Comparison of ENCODE assay signal across 11 cellular contexts in genomic region chr1:21665711-21666571, GRCh38. TPM values are rescaled to one million over a fixed set of nuclear protein-coding genes. Genes with fewer than 3 reads are reported as not detected.
DNase-seq lines count a peak whose midpoint lies in the region; ATAC-seq and TF ChIP-seq lines count a peak whose summit lies in the region.
"Had no signal": no experiment of that assay in that cellular context is flagged by ENCODE, and none has a peak within 500 bp of the region (broad histone marks: within the 10 kb centered on the region; RNA-seq: fewer than 3 reads in every experiment).

No MANE protein-coding gene starts in this region.

- peak; percentile 25 for DNase-seq in AG10803 (ENCODE audit: low read depth)
- peak; percentile 39 for DNase-seq in H7
- DNase-seq in left ventricle myocardium inferior: peak; percentile 69
- DNase-seq in SKM-1 (lab: John Stamatoyannopoulos, UW; ENCODE audit: unreplicated experiment): no peak
- no peak for DNase-seq in activated CD4-positive, alpha-beta T cell treated with anti-CD3 and anti-CD28 coated beads for 48 hours
- no peak for DNase-seq in activated CD4-positive, alpha-beta T cell treated with anti-CD3 and anti-CD28 coated beads, Interleukin-2, amount 10 ng/mL, durations not matched to agents 24 days and 14 days

- peaks cover 67% of the 10 kb centered on the region for H3K4me1 ChIP-seq in left ventricle myocardium inferior

- H3K36me3 ChIP-seq in H7 (replicated peaks; ENCODE audit: control insufficient read depth, insufficient read depth, low read length) (no peaks in the 10 kb centered on the region), left ventricle myocardium inferior (no peaks in the 10 kb centered on the region)

- H3K4me3 ChIP-seq in AG10803 (ENCODE audit: low read length) (no peak overlapping the region), H7 (ENCODE audit: insufficient read depth, low read depth, low read length) (no peak overlapping the region), left ventricle myocardium inferior (no peak overlapping the region)
- H3K4me3 ChIP-seq: skin epidermis had no signal

- no peaks in the 10 kb centered on the region for H3K9me3 ChIP-seq in left ventricle myocardium inferior (replicated peaks)

- no peaks in the 10 kb centered on the region for H3K36me3 Mint-ChIP-seq in activated CD4-positive, alpha-beta T cell treated with anti-CD3 and anti-CD28 coated beads, Interleukin-2, amount 10 ng/mL, durations not matched to agents 24 days and 14 days (ENCODE audit: low read depth)
- H3K36me3 Mint-ChIP-seq: CD8-positive, alpha-beta T cell had no signal

- peaks cover 21% of the 10 kb centered on the region for H3K27me3 ChIP-seq in H7 (ENCODE audit: control insufficient read depth, insufficient read depth, low read length)
- H3K27me3 ChIP-seq in left ventricle myocardium inferior (ENCODE audit: low read depth): peaks cover 83% of the 10 kb centered on the region

- intact Hi-C loops in left ventricle myocardium inferior (cut with micrococcal nuclease): no loop called here
- intact Hi-C loops in activated CD4-positive, alpha-beta T cell treated with anti-CD3 and anti-CD28 coated beads, Interleukin-2, amount 10 ng/mL, durations not matched to agents 24 days and 14 days (cut with micrococcal nuclease): no loop called here

- no peak for ATAC-seq in GM19395 (IDR thresholded peaks at IDR 0.05; ENCODE audit: unreplicated experiment)
- ATAC-seq: CD8-positive, alpha-beta T cell; SK-N-SH treated with all-trans-retinoic acid at 6 μM for 48 hours had no signal

- peaks cover 34% of the 10 kb centered on the region for H3K27me3 Mint-ChIP-seq in activated CD4-positive, alpha-beta T cell treated with anti-CD3 and anti-CD28 coated beads, Interleukin-2, amount 10 ng/mL, durations not matched to agents 24 days and 14 days

- TF ChIP-seq CTCF in AG10803 (conservative IDR thresholded peaks at IDR 0.05; ENCODE audit: low read length): no peak
- no peak for TF ChIP-seq CTCF in left ventricle myocardium inferior (IDR thresholded peaks at IDR 0.05; ENCODE audit: borderline replicate concordance)

- peak overlapping the region; percentile 42 for H3K27ac ChIP-seq in angular gyrus (ENCODE audit: low read depth, low read length)
- H3K27ac ChIP-seq in left ventricle myocardium inferior (replicated peaks): peak overlapping the region; percentile 75
- H3K27ac ChIP-seq: skin epidermis had no signal

- no peak overlapping the region for H3K27ac Mint-ChIP-seq in activated CD4-positive, alpha-beta T cell treated with anti-CD3 and anti-CD28 coated beads, Interleukin-2, amount 10 ng/mL, durations not matched to agents 24 days and 14 days
- H3K27ac Mint-ChIP-seq: CD8-positive, alpha-beta T cell had no signal

- H3K4me1 Mint-ChIP-seq in activated CD4-positive, alpha-beta T cell treated with anti-CD3 and anti-CD28 coated beads, Interleukin-2, amount 10 ng/mL, durations not matched to agents 24 days and 14 days: peaks cover 11% of the 10 kb centered on the region

- H3K9me3 Mint-ChIP-seq in activated CD4-positive, alpha-beta T cell treated with anti-CD3 and anti-CD28 coated beads, Interleukin-2, amount 10 ng/mL, durations not matched to agents 24 days and 14 days: no peaks in the 10 kb centered on the region
- H3K9me3 Mint-ChIP-seq: CD8-positive, alpha-beta T cell had no signal

- no peak overlapping the region for H3K4me3 Mint-ChIP-seq in activated CD4-positive, alpha-beta T cell treated with anti-CD3 and anti-CD28 coated beads, Interleukin-2, amount 10 ng/mL, durations not matched to agents 24 days and 14 days
- H3K4me3 Mint-ChIP-seq: CD8-positive, alpha-beta T cell had no signal

RNA-seq across cellular contexts. Expression of gene RAP1GAP, which starts 3.2 kb away (rescaled TPM):
- 9.4 and 10.1 TPM in 2 replicates for total RNA-seq in H7 (2014; rRNA removed; shearing (Covaris generic))
- total RNA-seq in left ventricle myocardium inferior: 6.2 TPM
- total RNA-seq in activated CD4-positive, alpha-beta T cell treated with anti-CD3 and anti-CD28 coated beads, Interleukin-2, amount 10 ng/mL, durations not matched to agents 24 days and 14 days: 0.42 and 0.71 TPM in 2 replicates

Comparison
In these comparisons a context has a peak if more than half of its experiments do, and no peak if none do; other contexts are left out.
1. DNase-seq: peak in AG10803 (single experiment), H7 (single experiment) and left ventricle myocardium inferior (single experiment); none in SKM-1 (single experiment), activated CD4-positive, alpha-beta T cell treated with anti-CD3 and anti-CD28 coated beads for 48 hours (single experiment) and activated CD4-positive, alpha-beta T cell treated with anti-CD3 and anti-CD28 coated beads, Interleukin-2, amount 10 ng/mL, durations not matched to agents 24 days and 14 days (single experiment).